In the genomic region with DNA sequence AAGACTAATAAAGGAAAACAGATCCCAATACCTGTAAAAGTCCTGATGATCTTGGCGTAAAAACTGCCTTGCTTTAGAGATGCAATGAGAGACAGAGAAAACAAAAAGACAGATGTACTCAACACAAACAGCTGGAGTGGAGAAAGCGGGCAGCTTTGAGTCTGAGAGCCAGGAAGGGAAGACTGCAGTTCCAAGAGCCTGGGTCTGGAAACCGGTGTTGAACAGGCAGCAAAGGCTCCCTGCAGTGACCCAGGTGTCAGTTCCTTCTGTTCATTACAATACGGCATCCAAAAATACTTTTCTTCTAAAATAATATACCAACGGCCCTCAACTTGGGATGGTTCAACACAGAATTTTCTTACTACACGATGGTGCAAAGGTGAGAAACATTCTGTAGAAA, we compare ENCODE assay signal across 31 cellular contexts.
"Had no signal": no experiment of that assay in that cellular context is flagged by ENCODE, and none has a peak within 500 bp of the region (broad histone marks: within the 10 kb centered on the region; RNA-seq: fewer than 3 reads in every experiment).

No MANE protein-coding gene starts in this region.

- ATAC-seq: activated naive CD4-positive, alpha-beta T cell treated with anti-CD3 and anti-CD28 coated beads, Interleukin-2, amount 50 U/mL, for 72 hours; activated T-helper 17 cell treated with anti-CD3 and anti-CD28 coated beads, Interleukin-2, amount 50 U/mL, for 72 hours; body of pancreas; PC-3; Right ventricle myocardium inferior; SK-N-SH treated with all-trans-retinoic acid at 6 μM for 48 hours; T-cell had no signal

- H3K27me3 Mint-ChIP-seq: activated B cell treated with CpG ODN at 0.5 μM for 24 hours; activated CD4-positive, alpha-beta memory T cell treated with anti-CD3 and anti-CD28 coated beads for 36 hours; activated T-helper 17 cell treated with anti-CD3 and anti-CD28 coated beads, Interleukin-2, amount 50 U/mL, for 72 hours; T-cell had no signal

- H3K9me3 Mint-ChIP-seq: activated B cell treated with CpG ODN at 0.5 μM for 24 hours; activated CD4-positive, alpha-beta memory T cell treated with anti-CD3 and anti-CD28 coated beads for 36 hours; activated naive CD4-positive, alpha-beta T cell treated with anti-CD3 and anti-CD28 coated beads for 36 hours; activated naive CD4-positive, alpha-beta T cell treated with anti-CD3 and anti-CD28 coated beads, Interleukin-2, amount 50 U/mL, for 72 hours; activated T-helper 17 cell treated with anti-CD3 and anti-CD28 coated beads, Interleukin-2, amount 50 U/mL, for 72 hours; T-cell had no signal

- DNase-seq: activated B cell treated with CpG ODN at 0.5 μM for 24 hours; activated CD4-positive, alpha-beta memory T cell treated with anti-CD3 and anti-CD28 coated beads for 36 hours; activated CD4-positive, alpha-beta T cell treated with anti-CD3 and anti-CD28 coated beads for 4 hours; activated CD4-positive, alpha-beta T cell treated with anti-CD3 and anti-CD28 coated beads, Interleukin-2, amount 50 U/mL, for 1 hour; activated CD4-positive, CD25-positive, alpha-beta regulatory T cell treated with anti-CD3 and anti-CD28 coated beads, Interleukin-2, amount 50 U/mL, for 72 hours; activated CD8-positive, alpha-beta memory T cell treated with anti-CD3 and anti-CD28 coated beads, Interleukin-2, amount 50 U/mL, for 4 hours; activated gamma-delta T cell treated with Interleukin-2 at 50 U/mL for 16 hours; activated naive CD4-positive, alpha-beta T cell treated with anti-CD3 and anti-CD28 coated beads for 36 hours; activated T-cell treated with anti-CD3 and anti-CD28 coated beads for 4 hours; activated T-cell treated with anti-CD3 and anti-CD28 coated beads, Interleukin-2, amount 50 U/mL, for 48 hours; adrenal gland; body of pancreas; MM.1S; MV-4-11; NCI-H1092; NCI-H146; NCI-H187; NCI-H2029 treated with DMSO at 0.1 percent for 48 hours; NCI-H2107; NCI-H226; NCI-H446 treated with DMSO at 0.1 percent for 48 hours; NCI-H524; PC-3; SIG-M5; T-cell; T-helper 2 cell; T-helper 9 cell had no signal

- H3K27ac Mint-ChIP-seq: activated B cell treated with CpG ODN at 0.5 μM for 24 hours; activated CD4-positive, alpha-beta memory T cell treated with anti-CD3 and anti-CD28 coated beads for 36 hours; activated naive CD4-positive, alpha-beta T cell treated with anti-CD3 and anti-CD28 coated beads for 36 hours; activated naive CD4-positive, alpha-beta T cell treated with anti-CD3 and anti-CD28 coated beads, Interleukin-2, amount 50 U/mL, for 72 hours; activated T-helper 17 cell treated with anti-CD3 and anti-CD28 coated beads, Interleukin-2, amount 50 U/mL, for 72 hours; T-cell had no signal

- H3K4me3 Mint-ChIP-seq: activated B cell treated with CpG ODN at 0.5 μM for 24 hours; activated CD4-positive, alpha-beta memory T cell treated with anti-CD3 and anti-CD28 coated beads for 36 hours; activated naive CD4-positive, alpha-beta T cell treated with anti-CD3 and anti-CD28 coated beads for 36 hours; activated T-helper 17 cell treated with anti-CD3 and anti-CD28 coated beads, Interleukin-2, amount 50 U/mL, for 72 hours; T-cell had no signal
